ENCODE assay signal across 9 cellular contexts in genomic region chr10:79127151-79127961, GRCh38. TPM values are rescaled to one million over a fixed set of nuclear protein-coding genes. Genes with fewer than 3 reads are reported as not detected.
DNase-seq lines count a peak whose midpoint lies in the region; ATAC-seq, FAIRE-seq and TF ChIP-seq lines count a peak whose summit lies in the region.
"Had no signal": no experiment of that assay in that cellular context is flagged by ENCODE, and none has a peak within 500 bp of the region (broad histone marks: within the 10 kb centered on the region; RNA-seq: fewer than 3 reads in every experiment).

No MANE protein-coding gene starts in this region.

- no peak overlapping the region for H3K56ac ChIP-seq in IMR-90 (ENCODE audit: extremely low read depth, insufficient read depth, low read length)

- no CpG with 5 or more reads among the region's 16 CpGs for WGBS in IMR-90 (ENCODE audit: extremely low coverage in 2 of 2, insufficient read length in 1 of 2), 2 experiments
- 38% methylated on average over 16 of the region's 16 CpGs for WGBS in liver

- no peak for TF ChIP-seq POLR2A in IMR-90 (IDR thresholded peaks at IDR 0.05; ENCODE audit: low read depth, low read length)

- BruUV-seq in IMR-90 (replicated peaks; lab: Mats Ljungman, UMichigan) = no TSS peak

- peak overlapping the region in 1 of 2 experiments; percentile 16; a peak in 1 of 4 replicates for H4K8ac ChIP-seq in IMR-90 (ENCODE audit: low read depth in 2 of 2, low read length in 2 of 2)

- H2AK9ac ChIP-seq in IMR-90 (replicated peaks; ENCODE audit: low read depth, low read length, poor library complexity) = peak overlapping the region; percentile 59

- DNase-seq in ACHN (peak; percentile 42), IMR-90 (peak; percentile 86), astrocyte of the hippocampus (ENCODE audit: low read depth, low spot score) (peak; percentile 69), cerebellar nuclear complex (lab: John Stamatoyannopoulos, UW) (no peak), Ammon's horn (ENCODE audit: low spot score) (no peak), urothelium cell line (ENCODE audit: low spot score) (no peak)

- H4K5ac ChIP-seq in IMR-90 (ENCODE audit: low read depth, low read length) = no peak overlapping the region

- H2AFZ ChIP-seq in IMR-90 (replicated peaks; ENCODE audit: low read length, poor library complexity) = peak overlapping the region; percentile 36

- H3K9me1 ChIP-seq in IMR-90 (ENCODE audit: insufficient read depth, low read length) = peaks cover 28% of the 10 kb centered on the region

- TF ChIP-seq RAD21 in IMR-90 (IDR thresholded peaks at IDR 0.05; ENCODE audit: low read length) = peak; percentile 19
- peak; percentile 76 to 82 for TF ChIP-seq RAD21 in liver (IDR thresholded peaks at IDR 0.05)

- H2BK20ac ChIP-seq in IMR-90 (ENCODE audit: low read depth, low read length) = no peak overlapping the region

- no peak overlapping the region for H2BK120ac ChIP-seq in IMR-90 (ENCODE audit: low read depth, low read length)

- H3K4me1 ChIP-seq in IMR-90 (ENCODE audit: control insufficient read depth, insufficient read depth, low read length) = peaks cover 48% of the 10 kb centered on the region
- H3K4me1 ChIP-seq in liver (ENCODE audit: control insufficient read depth in 4 of 4, insufficient read depth in 4 of 4, low read length in 3 of 4) = peaks cover 6 to 43% (median 38%) of the 10 kb centered on the region in 4 donors

- H3K14ac ChIP-seq in IMR-90 (replicated peaks; ENCODE audit: low read depth, low read length) = no peak overlapping the region

- peaks cover 83% of the 10 kb centered on the region for H4K20me1 ChIP-seq in IMR-90 (ENCODE audit: insufficient read depth, low read length)

- H2BK15ac ChIP-seq in IMR-90 (ENCODE audit: low read depth, low read length) = no peak overlapping the region

- peak overlapping the region; percentile 50; the same call in 1 of the 2 replicates for H3K4ac ChIP-seq in IMR-90 (ENCODE audit: low read depth, low read length)

- H3K23ac ChIP-seq in IMR-90 (ENCODE audit: low read depth, low read length) = 0 out of 2 replicates have a peak overlapping the region, but pooled peaks have one; percentile 0

- H2BK5ac ChIP-seq in IMR-90 (ENCODE audit: low read depth, low read length, poor library complexity, severe bottlenecking) = peak overlapping the region; percentile 14

- H3K27me3 ChIP-seq in IMR-90 (ENCODE audit: control insufficient read depth, insufficient read depth, low read length) (no peaks in the 10 kb centered on the region), liver (ENCODE audit: control insufficient read depth in 4 of 4, insufficient read depth in 4 of 4, low read length in 3 of 4) (no peaks in the 10 kb centered on the region)

- intact Hi-C loops in IMR-90 (cut with micrococcal nuclease) = loop anchor here (5.0 kb wide), 1 partner anchor 45 kb away; no protein-coding TSS in a partner anchor

- H3K4me2 ChIP-seq in IMR-90 (ENCODE audit: low read depth, low read length) = no peak overlapping the region

- ATAC-seq in IMR-90 (ENCODE audit: low read depth) = peak; percentile 59
- ATAC-seq in HG03354 (IDR thresholded peaks at IDR 0.05; ENCODE audit: poor library complexity, severe bottlenecking, unreplicated experiment) = no peak

- FAIRE-seq in urothelium cell line (lab: Jason Lieb, UNC) = no peak
- FAIRE-seq: endometrium had no signal

- no peak overlapping the region for H3K9ac ChIP-seq in IMR-90 (ENCODE audit: low read depth, low read length)
- no peak overlapping the region for H3K9ac ChIP-seq in liver (ENCODE audit: low read depth in 1 of 2, low read length in 2 of 2)

- H3K18ac ChIP-seq in IMR-90 (ENCODE audit: low read depth, low read length) = no peak overlapping the region

- peaks cover 57 to 99% of the 10 kb centered on the region in 2 experiments for H3K79me1 ChIP-seq in IMR-90 (ENCODE audit: low read depth in 1 of 2, low read length in 2 of 2)

- TF ChIP-seq CTCF in IMR-90 (conservative IDR thresholded peaks at IDR 0.05; ENCODE audit: low read depth, low read length) = no peak
- TF ChIP-seq CTCF in liver (IDR thresholded peaks at IDR 0.05; ENCODE audit: low read depth, low read length, missing input control) = peak; percentile 16

- POLR2A ChIA-PET in IMR-90 (lab: Charles Lee; ENCODE audit: unreplicated experiment) = interaction anchor here (0.5 to 0.6 kb wide), 2 partner anchors 35 to 58 kb away, joined by 4 to 9 read pairs; no protein-coding TSS in a partner anchor

- H3K27ac ChIP-seq in IMR-90 (ENCODE audit: insufficient read depth, low read length) (peak overlapping the region; percentile 4; the same call in 1 of the 2 replicates), liver (ENCODE audit: low read depth in 1 of 2, low read length in 2 of 2) (no peak overlapping the region)

- no peaks in the 10 kb centered on the region for H3K9me3 ChIP-seq in IMR-90 (ENCODE audit: control insufficient read depth, insufficient read depth, low read length)
- no peaks in the 10 kb centered on the region for H3K9me3 ChIP-seq in liver (ENCODE audit: control insufficient read depth in 4 of 4, low read length in 3 of 4)

- H3K36me3 ChIP-seq in IMR-90 (ENCODE audit: control insufficient read depth, insufficient read depth, low read length) (peaks cover 63% of the 10 kb centered on the region), liver (ENCODE audit: control insufficient read depth in 4 of 4, insufficient read depth in 3 of 4, low read depth in 1 of 4, low read length in 3 of 4) (peaks cover 0 to 12% (median 1%) of the 10 kb centered on the region in 4 donors)

- dilution Hi-C loops in IMR-90 (cut with HindIII; ENCODE audit: low sequenced_read_pairs, unreplicated experiment) = no loop called here

- in situ Hi-C loops in ACHN (cut with HindIII; ENCODE audit: low pct_ligation_motif_present, low pct_unique_long_range_greater_than_20kb, low sequenced_read_pairs) = no loop called here
- in situ Hi-C loops in IMR-90 (cut with MboI; ENCODE audit: low sequenced_read_pairs) = no loop called here

- CTCF ChIA-PET in IMR-90 (lab: Yijun Ruan, JAX) = interaction anchor here (0.6 to 1.2 kb wide), 2 partner anchors 13 to 284 kb away, joined by 3 read pairs; no protein-coding TSS in a partner anchor

- H2AK5ac ChIP-seq in IMR-90 (ENCODE audit: low read depth, low read length) = no peak overlapping the region

- H3K4me3 ChIP-seq in IMR-90 (ENCODE audit: insufficient read depth, low read depth, low read length) (no peak overlapping the region), liver (ENCODE audit: low read depth in 1 of 3, low read length in 3 of 3) (no peak overlapping the region)

- peak overlapping the region; percentile 14; the same call in 1 of the 2 replicates for H4K91ac ChIP-seq in IMR-90 (ENCODE audit: insufficient read depth, low read depth, low read length)

TF ChIP-seq in IMR-90, 13 proteins besides CTCF, POLR2A, EP300 and RAD21 (continues in another document):
- no peak for TF ChIP-seq NFE2L2 (IDR thresholded peaks at IDR 0.05; ENCODE audit: low read depth, low read length)
- TF ChIP-seq, protein P1, sequence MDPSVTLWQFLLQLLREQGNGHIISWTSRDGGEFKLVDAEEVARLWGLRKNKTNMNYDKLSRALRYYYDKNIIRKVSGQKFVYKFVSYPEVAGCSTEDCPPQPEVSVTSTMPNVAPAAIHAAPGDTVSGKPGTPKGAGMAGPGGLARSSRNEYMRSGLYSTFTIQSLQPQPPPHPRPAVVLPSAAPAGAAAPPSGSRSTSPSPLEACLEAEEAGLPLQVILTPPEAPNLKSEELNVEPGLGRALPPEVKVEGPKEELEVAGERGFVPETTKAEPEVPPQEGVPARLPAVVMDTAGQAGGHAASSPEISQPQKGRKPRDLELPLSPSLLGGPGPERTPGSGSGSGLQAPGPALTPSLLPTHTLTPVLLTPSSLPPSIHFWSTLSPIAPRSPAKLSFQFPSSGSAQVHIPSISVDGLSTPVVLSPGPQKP (IDR thresholded peaks at IDR 0.05; ENCODE audit: borderline replicate concordance, low read depth, low read length) = no peak
- TF ChIP-seq MXI1 (IDR thresholded peaks at IDR 0.05; ENCODE audit: borderline replicate concordance, low read depth, low read length) = no peak
- peak; percentile 99 for TF ChIP-seq CEBPB (IDR thresholded peaks at IDR 0.05; ENCODE audit: low read depth, low read length)
- TF ChIP-seq MAZ (IDR thresholded peaks at IDR 0.05; ENCODE audit: borderline replicate concordance, low read depth, low read length) = no peak
- no peak for TF ChIP-seq BHLHE40 (IDR thresholded peaks at IDR 0.05; ENCODE audit: low read depth, low read length)
- no peak for TF ChIP-seq RCOR1 (IDR thresholded peaks at IDR 0.05; ENCODE audit: insufficient replicate concordance, low read length)
- TF ChIP-seq MAFK (IDR thresholded peaks at IDR 0.05; ENCODE audit: low read depth, low read length) = no peak

TF ChIP-seq in liver, 16 proteins besides CTCF, POLR2A, EP300 and RAD21 (continues in another document):
- TF ChIP-seq EGR1 (IDR thresholded peaks at IDR 0.05; ENCODE audit: low read depth in 2 of 2) (peak in 1 of 2 donors; percentile 35), FOXA2 (IDR thresholded peaks at IDR 0.05) (peak; percentile 59), YY1 (IDR thresholded peaks at IDR 0.05) (peak; percentile 71), HNF4G (IDR thresholded peaks at IDR 0.05) (peak; percentile 37), FOXA1 (IDR thresholded peaks at IDR 0.05) (peak; percentile 60), ATF3 (IDR thresholded peaks at IDR 0.05) (no peak), JUND (IDR thresholded peaks at IDR 0.05) (peak; percentile 50 to 87), RXRA (IDR thresholded peaks at IDR 0.05) (peak; percentile 92 to 96)

RNA-seq across cellular contexts. Expression of gene ZMIZ1, which starts 58.6 kb away (rescaled TPM):
- total RNA-seq in IMR-90 (2012; rRNA removed) (6.6 and 6.7 TPM in 2 replicates), liver (10 to 100 TPM; 11.2 to 19.1 TPM)
- polyA plus RNA-seq in IMR-90 (2012; rRNA removed) (43.2 and 48.7 TPM in 2 replicates), liver (1 to 10 TPM; 3.9 to 8.4 TPM)
- polyA plus RNA-seq in IMR-90 (2012; cell fraction: cytosol; rRNA removed) = 39.5 and 51.2 TPM in 2 replicates
- 57.0 and 113 TPM in 2 replicates for polyA plus RNA-seq in IMR-90 (2012; cell fraction: nucleus; rRNA removed; ENCODE audit: low replicate concordance)

Comparison
In these comparisons a context has a peak if more than half of its experiments do, and no peak if none do; other contexts are left out.
1. DNase-seq: peak in ACHN (single experiment), IMR-90 (single experiment) and astrocyte of the hippocampus (single experiment); none in cerebellar nuclear complex (0 of 2), Ammon's horn (single experiment) and urothelium cell line (single experiment).